ENCODE assay signal across 8 cellular contexts in genomic region chr11:76208829-76209670, GRCh38. TPM values are rescaled to one million over a fixed set of nuclear protein-coding genes. Genes with fewer than 3 reads are reported as not detected.
DNase-seq lines count a peak whose midpoint lies in the region; ATAC-seq, FAIRE-seq and TF ChIP-seq lines count a peak whose summit lies in the region.

No MANE protein-coding gene starts in this region.

- intact Hi-C loops in left ventricle myocardium superior (cut with micrococcal nuclease), result no loop called here

- no peaks in the 10 kb centered on the region for H3K9me2 ChIP-seq in SU-DHL-6 (replicated peaks; ENCODE audit: insufficient read depth, low read length)

- H3K4me2 ChIP-seq in SU-DHL-6 (ENCODE audit: low read depth, low read length, poor library complexity, severe bottlenecking), result peak overlapping the region; percentile 76

- ATAC-seq in left ventricle myocardium superior (peak; percentile 68), HG03378 (IDR thresholded peaks at IDR 0.05; ENCODE audit: unreplicated experiment) (no peak)

- TF ChIP-seq CTCF in SU-DHL-6 (IDR thresholded peaks at IDR 0.05; ENCODE audit: insufficient read depth, low read length, poor library complexity, severe bottlenecking), result peak; percentile 87

- peak overlapping the region; percentile 45 for H3K4me3 ChIP-seq in SU-DHL-6 (ENCODE audit: insufficient read depth, low read length, poor library complexity, severe bottlenecking)

- H3K9me3 ChIP-seq in SU-DHL-6 (ENCODE audit: insufficient read depth, low read length), result no peaks in the 10 kb centered on the region

- H2AFZ ChIP-seq in SU-DHL-6 (ENCODE audit: low read depth, low read length, severe bottlenecking), result no peak overlapping the region

- no peak for FAIRE-seq in urothelium cell line (lab: Jason Lieb, UNC)

- no peaks in the 10 kb centered on the region for H3K79me2 ChIP-seq in SU-DHL-6 (ENCODE audit: insufficient read depth, low read length)

- H3F3A ChIP-seq in SU-DHL-6 (ENCODE audit: insufficient read depth), result no peaks in the 10 kb centered on the region

- peak overlapping the region; percentile 28; the same call in 1 of the 2 replicates for H3K9ac ChIP-seq in SU-DHL-6 (ENCODE audit: low read length)

- no peaks in the 10 kb centered on the region for H3K36me3 ChIP-seq in SU-DHL-6 (ENCODE audit: low read length)

- H4K20me1 ChIP-seq in SU-DHL-6 (ENCODE audit: low read depth, low read length), result no peaks in the 10 kb centered on the region

- H3K27me3 ChIP-seq in SU-DHL-6 (ENCODE audit: low read length), result no peaks in the 10 kb centered on the region

- no peak overlapping the region for H3K27ac ChIP-seq in SU-DHL-6 (ENCODE audit: low read depth, low read length)

- DNase-seq in GM03348 (ENCODE audit: low spot score) (peak; percentile 79), Kasumi-1 (lab: John Stamatoyannopoulos, UW) (peak; percentile 57 to 58), left ventricle myocardium superior (peak; percentile 90), putamen (ENCODE audit: low spot score) (peak; percentile 38), urothelium cell line (ENCODE audit: low spot score) (peak; percentile 73)
- peak; percentile 55 for DNase-seq in activated naive CD8-positive, alpha-beta T cell treated with anti-CD3 and anti-CD28 coated beads, Interleukin-2, amount 50 U/mL, for 16 hours (ENCODE audit: low read depth, low spot score)

RNA-seq across cellular contexts. Expression of gene WNT11, which starts 2.7 kb away (rescaled TPM):
- 15.2 TPM for total RNA-seq in left ventricle myocardium superior

Comparison
In these comparisons a context has a peak if more than half of its experiments do, and no peak if none do; other contexts are left out.
1. DNase-seq: peak in every context shown above with its lines; median percentile 90 in left ventricle myocardium superior; 79 in GM03348; 73 in urothelium cell line; 58 in Kasumi-1; 55 in activated naive CD8-positive, alpha-beta T cell treated with anti-CD3 and anti-CD28 coated beads, Interleukin-2, amount 50 U/mL, for 16 hours; 38 in putamen.